In genomic region chr6:21593927-21594421, GRCh38 we compare ENCODE assay signal across 8 cellular contexts. TPM values are rescaled to one million over a fixed set of nuclear protein-coding genes. Genes with fewer than 3 reads are reported as not detected.
DNase-seq lines count a peak whose midpoint lies in the region; ATAC-seq and TF ChIP-seq lines count a peak whose summit lies in the region.

No MANE protein-coding gene starts in this region.

- in situ Hi-C loops in GM13977 (cut with MboI; ENCODE audit: low pct_unique_long_range_greater_than_20kb, low sequenced_read_pairs, unreplicated experiment) (loop anchor here (25.0 kb wide), 2 partner anchors 682 to 882 kb away; no protein-coding TSS in a partner anchor), Panc1 (cut with HindIII; ENCODE audit: low pct_unique_long_range_greater_than_20kb, low sequenced_read_pairs) (no loop called here)

- ATAC-seq in HG02973 (IDR thresholded peaks at IDR 0.05; ENCODE audit: unreplicated experiment) (peak; percentile 15), Panc1 (peak; percentile 39), aorta (ENCODE audit: low FRiP score) (peak; percentile 48)

- no peaks in the 10 kb centered on the region for H3K9me3 ChIP-seq in A673 (ENCODE audit: low read depth, low read length, poor library complexity, severe bottlenecking)
- no peaks in the 10 kb centered on the region for H3K9me3 ChIP-seq in Panc1 (ENCODE audit: control insufficient read depth, insufficient read depth, low read depth, low read length)
- H3K9me3 ChIP-seq in aorta (ENCODE audit: control insufficient read depth, low read length) = no peaks in the 10 kb centered on the region

- H3K27ac ChIP-seq in A673 (ENCODE audit: low read depth, low read length, poor library complexity, severe bottlenecking) (peak overlapping the region; percentile 89), Panc1 (ENCODE audit: low read length) (peak overlapping the region; percentile 96), aorta (ENCODE audit: low read depth in 1 of 2, low read length in 2 of 2) (peak overlapping the region in 1 of 2 donors; percentile 78)

- no peak for TF ChIP-seq CTCF in A673 (conservative IDR thresholded peaks at IDR 0.05; ENCODE audit: low read depth, low read length)
- TF ChIP-seq CTCF in GM13977 (IDR thresholded peaks at IDR 0.05; ENCODE audit: extremely low read depth, insufficient read depth, missing control alignments) = no peak
- TF ChIP-seq CTCF in Panc1 (IDR thresholded peaks at IDR 0.05) = no peak

- H3K27me3 ChIP-seq in A673 (replicated peaks; ENCODE audit: insufficient read depth, low read depth, low read length, poor library complexity) (no peaks in the 10 kb centered on the region), Panc1 (ENCODE audit: control insufficient read depth, insufficient read depth, low read length) (no peaks in the 10 kb centered on the region), aorta (ENCODE audit: control insufficient read depth in 1 of 2, insufficient read depth in 2 of 2, low read length in 1 of 2) (no peaks in the 10 kb centered on the region)

- 0% methylated on average over 19 to 21 of the region's 21 CpGs for whole genome bisulfite sequencing in aorta, 2 donors

- H3K4me1 ChIP-seq in A673 (ENCODE audit: insufficient read depth, low read length, poor library complexity, severe bottlenecking) (peaks cover 20% of the 10 kb centered on the region), Panc1 (ENCODE audit: control insufficient read depth, insufficient read depth, low read length) (peaks cover 30% of the 10 kb centered on the region), aorta (ENCODE audit: control insufficient read depth in 1 of 2, insufficient read depth in 2 of 2, low read length in 2 of 2) (no peaks in the 10 kb centered on the region)

- CTCF ChIA-PET in A673 (lab: Charles Lee) = no interaction called here
- CTCF ChIA-PET in Panc1 (lab: Charles Lee) = interaction anchor here (0.6 to 1.0 kb wide), 5 partner anchors 244 to 1430 kb away, joined by 3 to 15 read pairs (median 4); no protein-coding TSS in a partner anchor

- intact Hi-C loops in A673 (cut with micrococcal nuclease; ENCODE audit: unreplicated experiment) = loop anchor here (1.0 to 5.0 kb wide), 2 partner anchors 228 to 838 kb away; no protein-coding TSS in a partner anchor
- intact Hi-C loops in Panc1 (cut with micrococcal nuclease; ENCODE audit: unreplicated experiment) = loop anchor here (5.0 to 10.0 kb wide), 2 partner anchors 211 to 1233 kb away; no protein-coding TSS in a partner anchor
- intact Hi-C loops in aorta (cut with DNase I) = loop anchor here (5.0 to 10.0 kb wide), 5 partner anchors 291 to 1141 kb away; no protein-coding TSS in a partner anchor

- peaks cover 19% of the 10 kb centered on the region for H3K36me3 ChIP-seq in A673 (ENCODE audit: insufficient read depth, low read length, poor library complexity, severe bottlenecking)
- H3K36me3 ChIP-seq in Panc1 (ENCODE audit: control insufficient read depth, insufficient read depth, low read length) = peaks cover 19% of the 10 kb centered on the region
- H3K36me3 ChIP-seq in aorta (ENCODE audit: control insufficient read depth in 1 of 2, insufficient read depth in 2 of 2, low read length in 1 of 2) = no peaks in the 10 kb centered on the region

- POLR2A ChIA-PET in A673 (lab: Charles Lee; ENCODE audit: low non-redundant PET) = interaction anchor here (0.9 kb wide), 1 partner anchor 836 kb away, joined by 3 read pairs; no protein-coding TSS in a partner anchor
- POLR2A ChIA-PET in Panc1 (lab: Charles Lee) = interaction anchor here (0.6 to 1.6 kb wide), 16 partner anchors 8 to 1371 kb away, joined by 3 to 16 read pairs (median 5); no protein-coding TSS in a partner anchor

- BruUV-seq in A673 (replicated peaks; lab: Mats Ljungman, UMichigan) (TSS peak; percentile 75), Panc1 (replicated peaks; lab: Mats Ljungman, UMichigan) (TSS peak; percentile 78)

- DNase-seq in A673 (ENCODE audit: low spot score) (peak; percentile 77), GM13977 (ENCODE audit: low spot score) (peak; percentile 40), Panc1 (ENCODE audit: low read depth, low spot score) (no peak), midbrain (lab: John Stamatoyannopoulos, UW) (peak; percentile 38), aorta (no peak), COR-L47 (lab: John Stamatoyannopoulos, UW) (no peak)
- peak; percentile 8 for DNase-seq in effector CD8-positive, alpha-beta T cell (lab: John Stamatoyannopoulos, UW)

- H3K4me3 ChIP-seq in A673 (ENCODE audit: low read depth, low read length, poor library complexity, severe bottlenecking) (peak overlapping the region; percentile 86), Panc1 (ENCODE audit: low read depth in 2 of 2, low read length in 2 of 2) (peak overlapping the region; percentile 95 to 96), aorta (ENCODE audit: low read length in 2 of 2) (peak overlapping the region; percentile 15 to 77)

RNA-seq across cellular contexts. Expression of gene SOX4, which starts 0.4 kb away (rescaled TPM):
- total RNA-seq in A673 (2021) (50.7 and 59.4 TPM in 2 replicates), Panc1 (2021; ENCODE audit: unreplicated experiment) (71.9 TPM), aorta (10 to 100 TPM; 16.0 to 25.2 TPM)
- 51.6 TPM for polyA plus RNA-seq in Panc1 (2012; ENCODE audit: insufficient read length)
- 1 to 10 TPM; 4.3 to 4.5 TPM for polyA plus RNA-seq in aorta

Comparison
In these comparisons a context has a peak if more than half of its experiments do, and no peak if none do; other contexts are left out.
1. DNase-seq: peak in A673 (single experiment), GM13977 (single experiment), effector CD8-positive, alpha-beta T cell (single experiment) and midbrain (single experiment); none in Panc1 (single experiment), aorta (0 of 2) and COR-L47 (single experiment).
2. Peak in every context shown above with its lines, with median percentiles within 50 percentile points of each other: H3K4me3 ChIP-seq and ATAC-seq.